22 cellular contexts compared by ENCODE assay signal in genomic region chr11:67320011-67320410, GRCh38. TPM values are rescaled to one million over a fixed set of nuclear protein-coding genes. Genes with fewer than 3 reads are reported as not detected.
DNase-seq lines count a peak whose midpoint lies in the region; ATAC-seq and TF ChIP-seq lines count a peak whose summit lies in the region.
"Had no signal": no experiment of that assay in that cellular context is flagged by ENCODE, and none has a peak within 500 bp of the region (broad histone marks: within the 10 kb centered on the region; RNA-seq: fewer than 3 reads in every experiment).

No MANE protein-coding gene starts in this region.

- H3K9me3 Mint-ChIP-seq in brain: peaks cover 0 to 4% (median 0%) of the 10 kb centered on the region in 5 experiments
- H3K9me3 Mint-ChIP-seq: CD4-positive, CD25-positive, alpha-beta regulatory T cell had no signal

- H3K4me3 Mint-ChIP-seq in brain: peak overlapping the region in 4 of 5 experiments; percentile 22 to 66 (median 42)

- no peaks in the 10 kb centered on the region for H3K27me3 Mint-ChIP-seq in brain

- H3K27ac Mint-ChIP-seq in brain: peak overlapping the region in 1 of 5 experiments; percentile 88
- H3K27ac Mint-ChIP-seq: CD4-positive, CD25-positive, alpha-beta regulatory T cell had no signal

- H3K36me3 Mint-ChIP-seq in brain: no peaks in the 10 kb centered on the region

- no peak overlapping the region for H2AFZ ChIP-seq in GM23248

- H3K4me2 ChIP-seq in GM23248 (ENCODE audit: unreplicated experiment): no peak overlapping the region
- H3K4me2 ChIP-seq: A549 had no signal

- H3K4me1 ChIP-seq in GM23248 (ENCODE audit: insufficient read depth): peaks cover 5% of the 10 kb centered on the region; the same call in 1 of the 2 replicates

- no peak overlapping the region for H3K9ac ChIP-seq in GM23248

- H3K79me2 ChIP-seq in GM23248 (ENCODE audit: insufficient read depth): no peaks in the 10 kb centered on the region

- WGBS in GM23248 (ENCODE audit: low coverage in 1 of 2, low lambda C conversion rate in 2 of 2, missing lambda C conversion rate in 2 of 2), 2 experiments: 55 to 57% methylated on average over 3 of the region's 3 CpGs

- DNase-seq in AG08396 (ENCODE audit: low spot score) (peak; percentile 45), GM23248 (peak; percentile 33), hepatic stellate cell (ENCODE audit: low spot score) (peak; percentile 3), cerebellar cortex (ENCODE audit: low spot score) (no peak), DMS153 (lab: John Stamatoyannopoulos, UW) (no peak), HuH-7 (ENCODE audit: low spot score) (no peak)
- DNase-seq: CD4-positive, CD25-positive, alpha-beta regulatory T cell; DMS79; GF-D8; KG1; MG63; NCI-H1105 treated with DMSO at 0.1 percent for 48 hours; NCI-H1694; NCI-H2029 treated with DMSO at 0.1 percent for 48 hours; NCI-H2227 treated with DMSO at 0.1 percent for 48 hours; NCI-H526 treated with DMSO at 0.1 percent for 48 hours; Right ventricle myocardium superior; RPMI8226 had no signal

- ATAC-seq in HG03565 (IDR thresholded peaks at IDR 0.05; ENCODE audit: unreplicated experiment): no peak
- ATAC-seq: A549 had no signal

- no peaks in the 10 kb centered on the region for H3F3A ChIP-seq in GM23248 (ENCODE audit: insufficient read depth)

- H3K4me3 ChIP-seq in GM23248: no peak overlapping the region
- H3K4me3 ChIP-seq: A549, MG63, SJSA1 had no signal

- in situ Hi-C loops in GM23248 (cut with MboI): no loop called here

- H3K9me3 ChIP-seq in GM23248 (ENCODE audit: low read depth): no peaks in the 10 kb centered on the region
- H3K9me3 ChIP-seq: A549, MG63, SJSA1 had no signal

- TF ChIP-seq CTCF in brain (conservative IDR thresholded peaks at IDR 0.05): no peak

- peaks cover 24% of the 10 kb centered on the region for H3K4me1 Mint-ChIP-seq in brain

- no peaks in the 10 kb centered on the region for H3K36me3 ChIP-seq in GM23248 (ENCODE audit: low read depth)
- H3K36me3 ChIP-seq: MG63, SJSA1 had no signal

- H3K27ac ChIP-seq in GM23248: no peak overlapping the region
- H3K27ac ChIP-seq: A549, SJSA1 had no signal

- H4K20me1 ChIP-seq in GM23248 (ENCODE audit: insufficient read depth): no peaks in the 10 kb centered on the region

- H3K9me2 ChIP-seq in GM23248 (ENCODE audit: insufficient read depth): no peaks in the 10 kb centered on the region

- no peaks in the 10 kb centered on the region for H3K27me3 ChIP-seq in GM23248 (replicated peaks; ENCODE audit: insufficient read depth)
- H3K27me3 ChIP-seq: MG63, SJSA1 had no signal

RNA-seq across cellular contexts. Expression of gene SSH3, which starts 16.7 kb away (rescaled TPM):
- 20.1 and 41.6 TPM in 2 replicates for total RNA-seq in GM23248 (2014; rRNA removed; shearing (Covaris generic))
- polyA plus RNA-seq in GM23248 (2016; fragmentation: Nextera tagmentation; extraction: Ambion mirVana) (25.2 and 26.4 TPM in 2 replicates), brain (ENCODE audit: insufficient read depth, low read depth, low replicate concordance) (10.2 TPM)

RNA-seq across cellular contexts. Expression of gene ANKRD13D, which starts 30.9 kb away (rescaled TPM):
- 27.6 and 42.9 TPM in 2 replicates for total RNA-seq in GM23248 (2014; rRNA removed; shearing (Covaris generic))
- 13.4 and 16.4 TPM in 2 replicates for polyA plus RNA-seq in GM23248 (2016; fragmentation: Nextera tagmentation; extraction: Ambion mirVana)
- polyA plus RNA-seq in brain (ENCODE audit: insufficient read depth, low read depth, low replicate concordance): 35.3 TPM

RNA-seq across cellular contexts. Expression of gene POLD4, which starts 33.3 kb away (rescaled TPM):
- 86.6 and 109 TPM in 2 replicates for total RNA-seq in GM23248 (2014; rRNA removed; shearing (Covaris generic))
- 121 and 136 TPM in 2 replicates for polyA plus RNA-seq in GM23248 (2016; fragmentation: Nextera tagmentation; extraction: Ambion mirVana)
- 39.3 TPM for polyA plus RNA-seq in brain (ENCODE audit: insufficient read depth, low read depth, low replicate concordance)

RNA-seq across cellular contexts. Expression of gene CLCF1, which starts 53.4 kb away (rescaled TPM):
- 33.0 and 39.1 TPM in 2 replicates for total RNA-seq in GM23248 (2014; rRNA removed; shearing (Covaris generic))
- polyA plus RNA-seq in GM23248 (2016; fragmentation: Nextera tagmentation; extraction: Ambion mirVana): 20.0 and 21.1 TPM in 2 replicates
- polyA plus RNA-seq in brain (ENCODE audit: insufficient read depth, low read depth, low replicate concordance): 0.46 TPM

RNA-seq across cellular contexts. Expression of gene GRK2, which starts 53.7 kb away (rescaled TPM):
- 43.0 and 54.9 TPM in 2 replicates for total RNA-seq in GM23248 (2014; rRNA removed; shearing (Covaris generic))
- polyA plus RNA-seq in GM23248 (2016; fragmentation: Nextera tagmentation; extraction: Ambion mirVana) (6.0 and 7.8 TPM in 2 replicates), brain (ENCODE audit: insufficient read depth, low read depth, low replicate concordance) (92.8 TPM)

Comparison
In these comparisons a context has a peak if more than half of its experiments do, and no peak if none do; other contexts are left out.
1. DNase-seq: peak in AG08396 (single experiment), GM23248 (single experiment) and hepatic stellate cell (single experiment); none in cerebellar cortex (single experiment), DMS153 (single experiment) and HuH-7 (single experiment).